ENCODE assay signal across 9 cellular contexts in the genomic region with DNA sequence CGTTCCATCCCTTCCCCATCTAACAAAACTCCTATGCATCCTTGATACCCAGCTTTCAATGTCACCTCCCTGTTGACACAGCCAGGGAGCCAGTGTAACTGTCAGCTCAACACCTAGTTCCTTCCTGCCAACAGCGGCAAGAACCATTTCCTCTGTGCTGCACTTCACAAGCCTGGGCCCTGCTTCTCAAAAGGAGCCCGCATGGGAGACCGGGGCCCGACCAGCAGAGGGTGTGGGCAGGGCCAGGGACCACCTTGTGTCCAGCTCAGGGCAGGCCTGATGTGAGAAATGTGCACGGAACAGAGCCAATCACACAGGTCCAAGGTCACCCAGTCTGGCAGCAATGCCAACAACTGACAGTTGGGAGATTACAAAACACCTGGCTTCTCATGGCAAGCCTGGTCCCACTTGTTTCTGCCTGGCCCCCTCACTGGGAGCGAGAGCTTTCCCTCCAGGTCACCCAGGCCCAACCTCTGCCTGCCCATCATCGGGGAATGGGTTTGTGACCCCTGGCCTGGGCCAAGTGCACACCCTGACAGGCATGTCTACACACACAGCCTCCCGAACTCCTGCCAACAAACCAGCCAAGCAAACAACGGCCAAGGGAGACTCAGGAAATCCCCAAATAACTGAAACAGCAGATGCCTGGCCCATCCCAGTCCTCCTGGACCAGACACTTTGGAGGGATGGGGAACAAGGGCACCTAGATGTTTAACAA.
DNase-seq lines count a peak whose midpoint lies in the region; ATAC-seq, FAIRE-seq and TF ChIP-seq lines count a peak whose summit lies in the region.
"Had no signal": no experiment of that assay in that cellular context is flagged by ENCODE, and none has a peak within 500 bp of the region (broad histone marks: within the 10 kb centered on the region; RNA-seq: fewer than 3 reads in every experiment).

No MANE protein-coding gene starts in this region.

- peak overlapping the region; percentile 87 for H3K9ac ChIP-seq in muscle layer of colon (ENCODE audit: low read length)

- H3K27me3 ChIP-seq in muscle layer of colon (ENCODE audit: control insufficient read depth in 1 of 2, insufficient read depth in 2 of 2, low read length in 2 of 2), result no peaks in the 10 kb centered on the region
- H3K27me3 ChIP-seq: SJSA1 had no signal

- H3K27ac ChIP-seq in RWPE1 (peak overlapping the region; percentile 96), muscle layer of colon (ENCODE audit: low read depth, low read length) (peak overlapping the region; percentile 95)
- H3K27ac ChIP-seq: SJSA1 had no signal

- DNase-seq in GM18507 (ENCODE audit: extremely low spot score, insufficient read length, low read depth) (no peak), RWPE1 (ENCODE audit: low spot score) (peak; percentile 53), cardiac fibroblast (ENCODE audit: low read depth in 2 of 2) (peak in 1 of 2 donors; percentile 39), COLO829 (ENCODE audit: low spot score) (no peak), ecto neural progenitor cell (ENCODE audit: low spot score) (no peak), NCI-H510A treated with DMSO at 0.1 percent for 48 hours (lab: John Stamatoyannopoulos, UW) (no peak)

- H3K4me3 ChIP-seq in cardiac fibroblast (replicated peaks in 1 of 2; ENCODE audit: low read depth in 2 of 2, low read length in 2 of 2) (no peak overlapping the region), muscle layer of colon (ENCODE audit: low read depth in 1 of 2, low read length in 2 of 2) (peak overlapping the region; percentile 16 to 100)
- H3K4me3 ChIP-seq: SJSA1 had no signal

- no peak for ATAC-seq in HG02623 (IDR thresholded peaks at IDR 0.05; ENCODE audit: unreplicated experiment)

- FAIRE-seq in GM18507 (lab: Jason Lieb, UNC), result peak; percentile 85

- POLR2A ChIA-PET in RWPE1 (lab: Yijun Ruan, JAX; ENCODE audit: low non-redundant PET), result no interaction called here

- CTCF ChIA-PET in RWPE1 (lab: Yijun Ruan, JAX), result interaction anchor here (0.6 kb wide), 1 partner anchor 19 kb away, joined by 3 read pairs; no protein-coding TSS in a partner anchor

- no peak for TF ChIP-seq CTCF in RWPE1 (conservative IDR thresholded peaks at IDR 0.05; ENCODE audit: low read depth)
- TF ChIP-seq CTCF in cardiac fibroblast (IDR thresholded peaks at IDR 0.05; ENCODE audit: low read depth, low read length), result peak; percentile 12

- H3K36me3 ChIP-seq in muscle layer of colon (ENCODE audit: insufficient read depth, low read length), result peaks cover 20% of the 10 kb centered on the region

- H3K4me1 ChIP-seq in muscle layer of colon (ENCODE audit: insufficient read depth, low read length), result peaks cover 53% of the 10 kb centered on the region

- H3K9me3 ChIP-seq in muscle layer of colon (ENCODE audit: low read length), result no peaks in the 10 kb centered on the region
- H3K9me3 ChIP-seq: SJSA1 had no signal

Comparison
In these comparisons a context has a peak if more than half of its experiments do, and no peak if none do; other contexts are left out.
1. H3K4me3 ChIP-seq: peak in muscle layer of colon (2 of 2); none in cardiac fibroblast (0 of 2).